In the genomic region with DNA sequence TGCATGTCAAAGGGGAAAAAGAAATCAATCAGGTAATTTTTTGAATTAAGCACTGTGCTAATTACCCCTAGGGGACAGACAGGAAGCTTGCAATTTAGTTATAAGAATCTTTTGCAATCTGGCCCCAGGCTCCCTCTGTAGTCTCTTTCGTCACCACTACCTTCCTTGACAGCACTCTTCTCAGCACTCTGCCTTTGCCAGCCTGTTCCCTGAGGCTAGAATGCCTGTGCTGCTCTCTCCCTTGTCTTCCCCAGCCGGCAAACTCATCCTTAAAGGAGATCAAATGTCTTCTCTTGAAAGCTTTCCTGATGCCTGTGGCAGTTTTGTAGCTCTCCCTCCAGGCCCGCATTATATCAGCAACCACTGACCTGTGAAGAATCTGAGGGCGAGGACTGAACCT, we compare ENCODE assay signal across 21 cellular contexts. TPM values are rescaled to one million over a fixed set of nuclear protein-coding genes. Genes with fewer than 3 reads are reported as not detected.
DNase-seq lines count a peak whose midpoint lies in the region; ATAC-seq and TF ChIP-seq lines count a peak whose summit lies in the region.
"Had no signal": no experiment of that assay in that cellular context is flagged by ENCODE, and none has a peak within 500 bp of the region (broad histone marks: within the 10 kb centered on the region; RNA-seq: fewer than 3 reads in every experiment).

No MANE protein-coding gene starts in this region.

- no peaks in the 10 kb centered on the region for H4K20me1 ChIP-seq in GM23248 (ENCODE audit: insufficient read depth)
- H4K20me1 ChIP-seq: BLaER1 had no signal

- H3K9ac ChIP-seq in GM23248: no peak overlapping the region
- H3K9ac ChIP-seq: BLaER1 had no signal

- TF ChIP-seq CTCF in mesothelial cell of epicardium (IDR thresholded peaks at IDR 0.05; ENCODE audit: unreplicated experiment) (no peak), psoas muscle (IDR thresholded peaks at IDR 0.05) (no peak)

- peak; percentile 29 for DNase-seq in GM23248
- DNase-seq in NOMO-1 treated with dmso at 0.1 percent for 144 hours (lab: John Stamatoyannopoulos, UW; ENCODE audit: unreplicated experiment): peak; percentile 41
- DNase-seq in mesothelial cell of epicardium (ENCODE audit: low spot score in 2 of 2, unreplicated experiment in 2 of 2): peak in 1 of 2 experiments; percentile 45
- no peak for DNase-seq in NCI-H345 (lab: John Stamatoyannopoulos, UW)
- DNase-seq in psoas muscle: no peak
- no peak for DNase-seq in T-helper 17 cell
- DNase-seq: activated CD4-positive, alpha-beta T cell treated with anti-CD3 and anti-CD28 coated beads, Interleukin-2, amount 10 ng/mL, durations not matched to agents 24 days and 14 days; activated T-cell treated with anti-CD3 and anti-CD28 coated beads, Interleukin-2, amount 50 U/mL, for 4 hours; amygdala; colonic mucosa; DND-41; immature natural killer cell; KBM-7; NCI-H2029 treated with DMSO at 0.1 percent for 48 hours; right lobe of liver; stimulated activated CD4-positive, alpha-beta T cell treated with anti-CD3 and anti-CD28 coated beads, Interleukin-4, amount 100 ng/mL, for 24 hours had no signal

- no peaks in the 10 kb centered on the region for H3K9me3 Mint-ChIP-seq in mesothelial cell of epicardium
- H3K9me3 Mint-ChIP-seq: activated CD4-positive, alpha-beta T cell treated with anti-CD3 and anti-CD28 coated beads, Interleukin-2, amount 10 ng/mL, durations not matched to agents 24 days and 14 days; activated T-cell treated with anti-CD3 and anti-CD28 coated beads, Interleukin-2, amount 50 U/mL, for 4 hours; immature natural killer cell; T-helper 1 cell treated with Interleukin-12 subunit alpha and Interleukin-12 subunit beta and Interleukin-4 antibody, amounts not matched to agents 30 μg/mL and 1 μg/mL, for 36 hours had no signal

- no peaks in the 10 kb centered on the region for H3K36me3 Mint-ChIP-seq in mesothelial cell of epicardium
- peaks cover under 1% of the 10 kb centered on the region for H3K36me3 Mint-ChIP-seq in T-helper 17 cell (ENCODE audit: low read depth)
- H3K36me3 Mint-ChIP-seq: immature natural killer cell; stimulated activated memory B cell treated with anti-CD40 and anti-IgM and Interleukin-4, amounts not matched to agents 10 μg/mL and 1 μg/mL and 100 μg/mL, for 72 hours had no signal

- no peaks in the 10 kb centered on the region; the same call in 1 of the 2 replicates for H3K27me3 ChIP-seq in GM23248 (replicated peaks; ENCODE audit: insufficient read depth)
- no peaks in the 10 kb centered on the region for H3K27me3 ChIP-seq in ectodermal cell (ENCODE audit: control insufficient read depth, insufficient read depth, low read length, poor library complexity, severe bottlenecking)
- H3K27me3 ChIP-seq in psoas muscle (ENCODE audit: insufficient read depth in 3 of 3, low read length in 2 of 3): no peaks in the 10 kb centered on the region
- H3K27me3 ChIP-seq: BLaER1, colonic mucosa, right lobe of liver had no signal

- H3K4me2 ChIP-seq in GM23248 (ENCODE audit: unreplicated experiment): no peak overlapping the region
- H3K4me2 ChIP-seq: BLaER1 had no signal

- H3K79me2 ChIP-seq in GM23248 (ENCODE audit: insufficient read depth): no peaks in the 10 kb centered on the region

- in situ Hi-C loops in GM23248 (cut with MboI): no loop called here

- 63 to 67% methylated on average over 4 of the region's 4 CpGs for WGBS in GM23248 (ENCODE audit: low coverage in 1 of 2, low lambda C conversion rate in 2 of 2, missing lambda C conversion rate in 2 of 2), 2 experiments
- WGBS in ectodermal cell, 2 experiments: 21 to 26% methylated on average over 4 of the region's 4 CpGs
- 67 to 75% (median 71%) methylated on average over 4 of the region's 4 CpGs for WGBS in psoas muscle, 3 donors

- H2AFZ ChIP-seq in GM23248: no peak overlapping the region

- H3K4me3 ChIP-seq in GM23248 (no peak overlapping the region), ectodermal cell (ENCODE audit: insufficient read depth, low read depth, low read length) (no peak overlapping the region), psoas muscle (no peak overlapping the region)
- H3K4me3 ChIP-seq: BLaER1, colonic mucosa, right lobe of liver had no signal

- ATAC-seq in HG02798 (IDR thresholded peaks at IDR 0.05; ENCODE audit: poor library complexity, unreplicated experiment) (no peak), psoas muscle (no peak), T-helper 17 cell (no peak)
- ATAC-seq: activated T-cell treated with anti-CD3 and anti-CD28 coated beads, Interleukin-2, amount 50 U/mL, for 4 hours; right lobe of liver; stimulated activated memory B cell treated with anti-CD40 and anti-IgM and Interleukin-4, amounts not matched to agents 10 μg/mL and 1 μg/mL and 100 μg/mL, for 72 hours had no signal

- H3K4me1 ChIP-seq in GM23248 (ENCODE audit: insufficient read depth) (no peaks in the 10 kb centered on the region), ectodermal cell (ENCODE audit: control insufficient read depth, insufficient read depth, low read length) (peaks cover 24% of the 10 kb centered on the region), psoas muscle (no peaks in the 10 kb centered on the region)
- H3K4me1 ChIP-seq: BLaER1, colonic mucosa, right lobe of liver had no signal

- H3K27ac Mint-ChIP-seq in mesothelial cell of epicardium: peak overlapping the region; percentile 64
- no peak overlapping the region for H3K27ac Mint-ChIP-seq in T-helper 17 cell
- H3K27ac Mint-ChIP-seq: activated CD4-positive, alpha-beta T cell treated with anti-CD3 and anti-CD28 coated beads, Interleukin-2, amount 10 ng/mL, durations not matched to agents 24 days and 14 days; immature natural killer cell; stimulated activated memory B cell treated with anti-CD40 and anti-IgM and Interleukin-4, amounts not matched to agents 10 μg/mL and 1 μg/mL and 100 μg/mL, for 72 hours; T-helper 1 cell treated with Interleukin-12 subunit alpha and Interleukin-12 subunit beta and Interleukin-4 antibody, amounts not matched to agents 30 μg/mL and 1 μg/mL, for 36 hours had no signal

- intact Hi-C loops in psoas muscle (cut with DNase I): no loop called here

- H3K36me3 ChIP-seq in GM23248 (ENCODE audit: low read depth): no peaks in the 10 kb centered on the region
- no peaks in the 10 kb centered on the region for H3K36me3 ChIP-seq in ectodermal cell (ENCODE audit: control insufficient read depth, insufficient read depth, low read length)
- H3K36me3 ChIP-seq in psoas muscle (ENCODE audit: insufficient read depth in 1 of 2, low read depth in 1 of 2): no peaks in the 10 kb centered on the region
- H3K36me3 ChIP-seq: BLaER1, colonic mucosa, right lobe of liver had no signal

- no peak overlapping the region for H3K4me3 Mint-ChIP-seq in mesothelial cell of epicardium
- no peak overlapping the region for H3K4me3 Mint-ChIP-seq in T-helper 17 cell
- H3K4me3 Mint-ChIP-seq: activated CD4-positive, alpha-beta T cell treated with anti-CD3 and anti-CD28 coated beads, Interleukin-2, amount 10 ng/mL, durations not matched to agents 24 days and 14 days; activated T-cell treated with anti-CD3 and anti-CD28 coated beads, Interleukin-2, amount 50 U/mL, for 4 hours; immature natural killer cell; stimulated activated memory B cell treated with anti-CD40 and anti-IgM and Interleukin-4, amounts not matched to agents 10 μg/mL and 1 μg/mL and 100 μg/mL, for 72 hours; T-helper 1 cell treated with Interleukin-12 subunit alpha and Interleukin-12 subunit beta and Interleukin-4 antibody, amounts not matched to agents 30 μg/mL and 1 μg/mL, for 36 hours had no signal

- peaks cover 23% of the 10 kb centered on the region for H3K4me1 Mint-ChIP-seq in mesothelial cell of epicardium
- peaks cover 5% of the 10 kb centered on the region for H3K4me1 Mint-ChIP-seq in T-helper 17 cell
- H3K4me1 Mint-ChIP-seq: activated CD4-positive, alpha-beta T cell treated with anti-CD3 and anti-CD28 coated beads, Interleukin-2, amount 10 ng/mL, durations not matched to agents 24 days and 14 days; immature natural killer cell; stimulated activated memory B cell treated with anti-CD40 and anti-IgM and Interleukin-4, amounts not matched to agents 10 μg/mL and 1 μg/mL and 100 μg/mL, for 72 hours had no signal

- H3K9me3 ChIP-seq in GM23248 (ENCODE audit: low read depth) (no peaks in the 10 kb centered on the region), ectodermal cell (ENCODE audit: control insufficient read depth, low read length) (no peaks in the 10 kb centered on the region), psoas muscle (no peaks in the 10 kb centered on the region), T-helper 17 cell (ENCODE audit: control insufficient read depth, low read length, poor library complexity, severe bottlenecking) (no peaks in the 10 kb centered on the region)
- H3K9me3 ChIP-seq: BLaER1, colonic mucosa, right lobe of liver had no signal

- H3K27ac ChIP-seq in GM23248 (no peak overlapping the region), ectodermal cell (ENCODE audit: insufficient read depth, low read depth, low read length, poor library complexity, severe bottlenecking) (peak overlapping the region; percentile 69), psoas muscle (no peak overlapping the region)
- H3K27ac ChIP-seq: BLaER1, colonic mucosa, right lobe of liver had no signal

- no peaks in the 10 kb centered on the region for H3K9me2 ChIP-seq in GM23248 (ENCODE audit: insufficient read depth)

- H3F3A ChIP-seq in GM23248 (ENCODE audit: insufficient read depth): no peaks in the 10 kb centered on the region

- H3K27me3 Mint-ChIP-seq in mesothelial cell of epicardium (ENCODE audit: low read depth) (no peaks in the 10 kb centered on the region), T-helper 17 cell (peaks cover 35% of the 10 kb centered on the region)

RNA-seq across cellular contexts. Expression of gene PRTG, which starts 32.4 kb away (rescaled TPM):
- under 0.01 TPM in 1 of 2 replicates, not detected in the other for total RNA-seq in GM23248 (2014; rRNA removed; shearing (Covaris generic))
- polyA plus RNA-seq in GM23248 (2016; fragmentation: Nextera tagmentation; extraction: Ambion mirVana) (not detected in 2 replicates), psoas muscle (under 1 TPM; 0.15 to 0.25 (median 0.17) TPM)
- polyA plus RNA-seq in ectodermal cell (2013, experiment 1 of 4): 337 TPM
- 401 TPM for polyA plus RNA-seq in ectodermal cell (2013, experiment 2 of 4)
- 254 TPM for polyA plus RNA-seq in ectodermal cell (2013, experiment 3 of 4)
- polyA plus RNA-seq in ectodermal cell (2013, experiment 4 of 4): 315 TPM
- total RNA-seq in mesothelial cell of epicardium (14.2 to 17.5 TPM (median 16.9 TPM) in 3 replicates), psoas muscle (1 to 10 TPM in 2 of 4 donors, under 1 TPM in 2; 0.46 to 1.1 (median 1.00) TPM), T-helper 17 cell (not detected)
- total RNA-seq: activated CD4-positive, alpha-beta T cell treated with anti-CD3 and anti-CD28 coated beads, Interleukin-2, amount 10 ng/mL, durations not matched to agents 24 days and 14 days; activated T-cell treated with anti-CD3 and anti-CD28 coated beads, Interleukin-2, amount 50 U/mL, for 4 hours had no signal
- polyA plus RNA-seq: immature natural killer cell had no signal

Comparison
In these comparisons a context has a peak if more than half of its experiments do, and no peak if none do; other contexts are left out.
1. DNase-seq: peak in GM23248 (single experiment) and NOMO-1 treated with dmso at 0.1 percent for 144 hours (single experiment); none in NCI-H345 (single experiment), psoas muscle (0 of 2) and T-helper 17 cell (0 of 3).